In the genomic region with DNA sequence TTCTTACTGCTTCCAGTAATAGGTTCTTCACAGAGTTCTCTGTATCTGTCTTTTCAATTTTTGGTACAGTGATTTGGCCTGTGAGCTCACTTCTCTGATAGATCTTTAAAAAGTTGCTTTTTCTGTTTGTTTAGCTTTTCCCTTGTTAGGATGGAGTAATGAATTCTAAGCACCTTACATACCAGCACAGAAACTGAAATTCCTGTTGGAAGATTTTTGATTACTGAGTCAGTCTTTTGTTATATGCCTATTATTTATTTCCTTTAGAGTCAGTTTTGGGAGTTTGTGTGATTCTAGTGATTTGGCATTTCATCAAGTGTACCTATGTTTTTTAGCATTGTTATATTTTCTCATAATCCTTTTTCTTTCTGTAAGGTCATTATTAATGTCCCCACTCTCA, we compare ENCODE assay signal across 14 cellular contexts.
"Had no signal": no experiment of that assay in that cellular context is flagged by ENCODE, and none has a peak within 500 bp of the region (broad histone marks: within the 10 kb centered on the region; RNA-seq: fewer than 3 reads in every experiment).

No MANE protein-coding gene starts in this region.

- H3K27me3 ChIP-seq: dorsolateral prefrontal cortex, hepatocyte, neural progenitor cell, ovary, thyroid gland, uterus had no signal

- H3K9me3 Mint-ChIP-seq: activated CD8-positive, alpha-beta T cell treated with anti-CD3 and anti-CD28 coated beads for 36 hours; activated naive CD4-positive, alpha-beta T cell treated with anti-CD3 and anti-CD28 coated beads for 36 hours; neural progenitor cell had no signal

- H3K27ac ChIP-seq: dorsolateral prefrontal cortex, hepatocyte, neural progenitor cell, ovary, thyroid gland, uterus had no signal

- H3K9me3 ChIP-seq: ovary, thyroid gland, uterus had no signal

- H3K4me3 ChIP-seq: dorsolateral prefrontal cortex, hepatocyte, neural progenitor cell, ovary, skin epidermis, thyroid gland, uterus had no signal

- H3K27me3 Mint-ChIP-seq: activated CD8-positive, alpha-beta T cell treated with anti-CD3 and anti-CD28 coated beads for 36 hours had no signal

- ATAC-seq: activated CD8-positive, alpha-beta T cell treated with anti-CD3 and anti-CD28 coated beads for 36 hours had no signal

- DNase-seq: activated CD8-positive, alpha-beta memory T cell treated with anti-CD3 and anti-CD28 coated beads, Interleukin-2, amount 50 U/mL, for 4 hours; activated CD8-positive, alpha-beta T cell treated with anti-CD3 and anti-CD28 coated beads for 36 hours; activated naive CD4-positive, alpha-beta T cell treated with anti-CD3 and anti-CD28 coated beads for 36 hours; cerebellar nuclear complex; dorsolateral prefrontal cortex; kidney glomerular epithelial cell; ovary; retina; thyroid gland; uterus had no signal

- H3K4me3 Mint-ChIP-seq: activated CD8-positive, alpha-beta T cell treated with anti-CD3 and anti-CD28 coated beads for 36 hours; activated naive CD4-positive, alpha-beta T cell treated with anti-CD3 and anti-CD28 coated beads for 36 hours; mesothelial cell of epicardium; neural progenitor cell had no signal

- H3K4me1 Mint-ChIP-seq: mesothelial cell of epicardium, neural progenitor cell had no signal

- H3K27ac Mint-ChIP-seq: activated CD8-positive, alpha-beta T cell treated with anti-CD3 and anti-CD28 coated beads for 36 hours; activated naive CD4-positive, alpha-beta T cell treated with anti-CD3 and anti-CD28 coated beads for 36 hours; neural progenitor cell had no signal

- H3K36me3 ChIP-seq: neural progenitor cell, ovary, uterus had no signal

- H3K4me1 ChIP-seq: neural progenitor cell, thyroid gland, uterus had no signal

- H3K9ac ChIP-seq: neural progenitor cell had no signal
